In the genomic region with DNA sequence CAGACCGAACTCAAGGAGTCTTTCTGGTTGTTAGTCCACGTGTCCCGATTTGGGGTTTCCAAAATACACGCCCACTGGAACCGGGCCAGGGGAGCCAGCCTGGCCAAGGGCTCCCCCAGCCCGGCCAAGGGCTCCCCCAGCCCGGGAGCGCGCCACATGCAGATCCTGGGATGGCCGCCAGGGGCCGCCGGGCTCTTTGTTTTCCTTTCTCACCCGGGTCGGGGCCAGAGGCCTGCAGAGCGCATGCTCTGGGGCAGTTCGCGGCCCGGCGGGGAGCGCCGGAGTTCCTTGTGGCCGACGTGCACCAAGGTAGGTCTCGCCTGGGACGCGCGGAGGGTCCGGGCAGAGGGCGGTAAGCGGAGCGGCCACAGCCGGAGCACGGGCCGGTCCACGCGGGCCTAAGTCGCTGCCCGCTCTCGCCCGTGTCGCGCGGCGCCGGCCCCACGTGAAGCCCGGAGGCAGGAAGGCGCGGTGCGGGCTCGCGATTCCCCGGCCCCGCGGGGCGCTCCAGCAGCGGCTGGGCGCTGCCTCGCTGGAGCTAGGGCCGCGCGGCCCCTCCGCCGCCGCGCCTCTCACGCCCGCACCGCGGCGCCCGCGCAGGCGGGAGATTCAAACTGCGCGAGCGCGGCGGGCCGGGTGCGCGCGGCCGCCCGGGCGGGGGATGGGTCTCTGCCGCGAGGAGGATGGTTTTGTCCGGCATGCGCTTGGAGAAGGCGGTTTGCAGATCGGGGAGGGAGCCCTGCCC, we compare ENCODE assay signal across 8 cellular contexts. TPM values are rescaled to one million over a fixed set of nuclear protein-coding genes. Genes with fewer than 3 reads are reported as not detected.
A peak's percentile ranks its signal among the peaks of the same experiment; 100 is the strongest.
DNase-seq lines count a peak whose midpoint lies in the region; ATAC-seq, FAIRE-seq and TF ChIP-seq lines count a peak whose summit lies in the region.

No MANE protein-coding gene starts in this region.

- peak overlapping the region; percentile 78 to 94 (median 86) for H3K27ac Mint-ChIP-seq in CD14-positive monocyte

- H3K36me3 ChIP-seq in lower lobe of right lung, result peaks cover 22% of the 10 kb centered on the region

- H3K9me3 ChIP-seq in lower lobe of right lung, result no peaks in the 10 kb centered on the region

- H3K27me3 Mint-ChIP-seq in CD14-positive monocyte (ENCODE audit: low read depth in 3 of 3), result peaks cover 0 to 2% (median 2%) of the 10 kb centered on the region in 3 donors

- DNase-seq in CD14-positive monocyte (ENCODE audit: low spot score) (peak; percentile 87), GM19239 (ENCODE audit: insufficient read length, low spot score) (peak; percentile 88), NCI-H526 (lab: John Stamatoyannopoulos, UW) (peak; percentile 75 to 95), dorsolateral prefrontal cortex (peak; percentile 81 to 90 (median 85)), lower lobe of right lung (peak; percentile 95)
- peak; percentile 82 to 85 for DNase-seq in activated CD4-positive, alpha-beta T cell treated with anti-CD3 and anti-CD28 coated beads, Interleukin-2, amount 50 U/mL, for 4 hours
- DNase-seq in stimulated activated CD4-positive, alpha-beta T cell treated with anti-CD3 and anti-CD28 coated beads, TNF-alpha, amount 100 ng/mL, for 1 hour (ENCODE audit: low read depth in 3 of 3, low spot score in 1 of 3), result peak; percentile 69 to 93 (median 78)

- ATAC-seq in HG03442 (IDR thresholded peaks at IDR 0.05; ENCODE audit: unreplicated experiment) (peak; percentile 71), lower lobe of right lung (peak; percentile 95 to 97)

- peak overlapping the region; percentile 88 to 89 for H3K4me3 Mint-ChIP-seq in CD14-positive monocyte

- peak overlapping the region in 52 of 59 donors; percentile 4 to 94 (median 80) for H3K27ac ChIP-seq in dorsolateral prefrontal cortex
- peak overlapping the region; percentile 77 for H3K27ac ChIP-seq in lower lobe of right lung

- H3K4me1 ChIP-seq in lower lobe of right lung, result peaks cover 18% of the 10 kb centered on the region

- intact Hi-C loops in CD14-positive monocyte (cut with micrococcal nuclease) (loop anchor here (1.0 to 10.0 kb wide), 6 partner anchors 34 to 359 kb away; partner anchors contain the start of genes TRNAU1AP (in 2 of the 2) and YTHDF2 (in 1 of the 2)), dorsolateral prefrontal cortex (cut with DNase I) (loop anchor here (1.0 to 10.0 kb wide), 7 partner anchors 34 to 359 kb away; partner anchors contain the start of gene TRNAU1AP (in 1 of the 2)), lower lobe of right lung (cut with DNase I) (no loop called here)

- FAIRE-seq in GM19239 (lab: Jason Lieb, UNC), result peak; percentile 71

- H3K36me3 Mint-ChIP-seq in CD14-positive monocyte, result peaks cover 13 to 30% of the 10 kb centered on the region in 2 donors

- H3K9me3 Mint-ChIP-seq in CD14-positive monocyte, result no peaks in the 10 kb centered on the region

- peaks cover 23% of the 10 kb centered on the region for H3K4me1 Mint-ChIP-seq in CD14-positive monocyte

- TF ChIP-seq CTCF in CD14-positive monocyte (IDR thresholded peaks at IDR 0.05) (peak; percentile 100), dorsolateral prefrontal cortex (IDR thresholded peaks at IDR 0.05 in 54 of 56, conservative IDR thresholded peaks at IDR 0.05 in 2 of 56; ENCODE audit: low read depth in 1 of 56, partially characterized antibody in 56 of 56) (peak; percentile 89 to 100 (median 99)), lower lobe of right lung (IDR thresholded peaks at IDR 0.05) (peak; percentile 99)

- H3K4me3 ChIP-seq in dorsolateral prefrontal cortex, result peak overlapping the region; percentile 39 to 88 (median 72)
- H3K4me3 ChIP-seq in lower lobe of right lung, result peak overlapping the region; percentile 77

- H3K27me3 ChIP-seq in dorsolateral prefrontal cortex (no peaks in the 10 kb centered on the region), lower lobe of right lung (ENCODE audit: low read depth) (no peaks in the 10 kb centered on the region)

RNA-seq across cellular contexts. Expression of gene RCC1, which starts 12.3 kb away (rescaled TPM):
- 10 to 100 TPM in 1 of 2 donors, 1 to 10 TPM in 1; 8.7 to 10.6 TPM for polyA plus RNA-seq in CD14-positive monocyte
- total RNA-seq in dorsolateral prefrontal cortex (10 to 100 TPM in 19 of 120 experiments, 1 to 10 TPM in 101; 3.3 to 22.5 (median 7.0) TPM), lower lobe of right lung (29.1 TPM)

RNA-seq across cellular contexts. Expression of gene TRNAU1AP, which starts 34.7 kb away (rescaled TPM):
- polyA plus RNA-seq in CD14-positive monocyte, result 10 to 100 TPM; 26.7 to 28.4 TPM
- total RNA-seq in dorsolateral prefrontal cortex, result 10 to 100 TPM; 20.5 to 49.2 (median 32.7) TPM
- total RNA-seq in lower lobe of right lung, result 26.3 TPM

Comparison
In these comparisons a context has a peak if more than half of its experiments do, and no peak if none do; other contexts are left out.
1. Peak in every context shown above with its lines: DNase-seq, ATAC-seq, H3K4me3 ChIP-seq and H3K27ac ChIP-seq.